Comparison of ENCODE assay signal across 19 cellular contexts in the genomic region with DNA sequence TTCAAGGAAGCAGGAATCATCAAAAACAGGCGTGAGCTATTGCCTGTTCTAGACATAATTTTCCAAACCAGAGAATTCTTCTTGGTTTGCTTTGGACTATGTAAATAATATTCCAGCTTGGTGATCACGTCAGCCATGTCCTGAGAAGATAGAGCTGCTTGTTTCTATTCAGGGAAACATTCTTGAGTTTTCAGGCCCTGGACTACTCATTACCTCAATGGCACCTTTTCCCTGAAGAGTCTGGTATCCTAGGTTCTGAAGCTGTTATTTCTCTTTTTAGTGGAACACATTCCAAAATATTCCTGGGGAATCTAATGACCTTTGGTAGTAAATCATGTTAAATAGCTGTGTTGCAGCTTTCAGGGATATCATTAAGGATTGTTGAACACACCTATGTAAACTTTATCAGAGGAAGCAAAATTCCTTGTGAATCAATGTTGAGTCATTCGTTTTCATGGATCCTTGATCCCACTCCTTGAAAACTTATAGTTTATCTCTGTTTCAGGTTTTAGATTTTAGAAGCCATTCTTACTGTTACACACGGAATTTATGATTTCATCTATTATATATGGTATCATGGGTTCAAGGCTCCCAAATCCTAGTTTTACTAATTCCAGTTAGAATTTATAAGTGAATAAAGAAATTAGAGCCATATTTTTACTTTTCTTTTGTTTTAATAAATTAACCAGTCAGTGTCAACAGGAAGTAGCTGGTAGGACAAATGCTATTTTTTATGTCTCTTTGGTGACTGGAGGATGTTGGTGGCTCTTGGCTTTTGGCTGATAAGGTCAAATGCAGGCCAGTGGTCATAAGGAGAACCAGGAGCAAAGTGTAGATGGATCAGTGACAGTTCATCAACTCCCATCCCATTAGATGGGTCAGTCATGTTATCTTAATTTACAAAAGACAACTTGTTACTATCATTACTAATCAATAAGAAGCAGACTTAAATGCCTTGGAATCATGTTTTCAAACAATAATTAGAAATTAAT.
A peak's percentile ranks its signal among the peaks of the same experiment; 100 is the strongest.
DNase-seq lines count a peak whose midpoint lies in the region; ATAC-seq, FAIRE-seq and TF ChIP-seq lines count a peak whose summit lies in the region.
"Had no signal": no experiment of that assay in that cellular context is flagged by ENCODE, and none has a peak within 500 bp of the region (broad histone marks: within the 10 kb centered on the region; RNA-seq: fewer than 3 reads in every experiment).

No MANE protein-coding gene starts in this region.

- no peak for TF ChIP-seq EP300 in K562 (IDR thresholded peaks at IDR 0.05; ENCODE audit: low read length)

- BruUV-seq in K562 (replicated peaks; lab: Mats Ljungman, UMichigan), result no TSS peak

- H3K9me1 ChIP-seq in K562 (ENCODE audit: control insufficient read depth, insufficient read depth, low read length), result no peaks in the 10 kb centered on the region

- no peak for TF ChIP-seq POLR2A in K562 (conservative IDR thresholded peaks at IDR 0.05)

- H3K27ac ChIP-seq in K562 (ENCODE audit: extremely low read depth, low read depth, low read length) (no peak overlapping the region), caudate nucleus (ENCODE audit: low read depth, low read length) (no peak overlapping the region)
- H3K27ac ChIP-seq: C4-2B, right atrium auricular region had no signal

- TF ChIP-seq CTCF in K562 (IDR thresholded peaks at IDR 0.05 in 2 of 3, conservative IDR thresholded peaks at IDR 0.05 in 1 of 3; ENCODE audit: insufficient read depth in 2 of 3, low read depth in 1 of 3, low read length in 3 of 3), result no peak
- TF ChIP-seq CTCF in mucosa of descending colon (IDR thresholded peaks at IDR 0.05), result no peak

- H3K9ac ChIP-seq in K562 (ENCODE audit: insufficient read depth in 1 of 2, low read depth in 2 of 2, low read length in 2 of 2), result no peak overlapping the region

- H3K36me3 ChIP-seq in K562 (ENCODE audit: control insufficient read depth, insufficient read depth, low read length) (no peaks in the 10 kb centered on the region), mucosa of descending colon (ENCODE audit: low read depth) (no peaks in the 10 kb centered on the region)
- H3K36me3 ChIP-seq: heart left ventricle, right atrium auricular region had no signal

- 52% methylated on average over 4 of the region's 4 CpGs for WGBS in K562 (ENCODE audit: insufficient coverage, low coverage, missing lambda C conversion rate)

- no peaks in the 10 kb centered on the region for H3K79me2 ChIP-seq in K562 (ENCODE audit: control insufficient read depth, insufficient read depth, low read length)

- H3K4me3 ChIP-seq in K562 (no peak overlapping the region), mucosa of descending colon (no peak overlapping the region)
- H3K4me3 ChIP-seq: heart left ventricle, right atrium auricular region had no signal

- no peak overlapping the region for H2AFZ ChIP-seq in K562 (ENCODE audit: low read depth, low read length)

- ATAC-seq in K562 (no peak), mucosa of descending colon (peak; percentile 35), HG02970 (IDR thresholded peaks at IDR 0.05; ENCODE audit: low FRiP score, unreplicated experiment) (no peak)
- ATAC-seq: heart left ventricle; left lobe of liver; naive thymus-derived CD4-positive, alpha-beta T cell; SK-N-SH treated with all-trans-retinoic acid at 6 μM for 48 hours; WTC11 had no signal

- in situ Hi-C loops in K562 (cut with MboI), result no loop called here

- H3K27me3 ChIP-seq in K562 (ENCODE audit: control insufficient read depth in 2 of 2, insufficient read depth in 2 of 2, low read length in 2 of 2), result no peaks in the 10 kb centered on the region
- H3K27me3 ChIP-seq: heart left ventricle, right atrium auricular region had no signal

- intact Hi-C loops in K562 (cut with micrococcal nuclease), result no loop called here
- intact Hi-C loops in mucosa of descending colon (cut with DNase I, micrococcal nuclease), result no loop called here

- H3K4me1 ChIP-seq in K562 (replicated peaks in 1 of 2; ENCODE audit: control insufficient read depth in 2 of 2, insufficient read depth in 2 of 2, low read length in 2 of 2), result peaks cover 0 to 3% of the 10 kb centered on the region in 2 experiments; a peak in 3 of 5 replicates
- H3K4me1 ChIP-seq in mucosa of descending colon (ENCODE audit: low read depth), result peaks cover 11% of the 10 kb centered on the region
- H3K4me1 ChIP-seq: right atrium auricular region had no signal

- POLR2A ChIA-PET in K562 (lab: Yijun Ruan, JAX), result interaction anchor here (0.7 kb wide), 1 partner anchor 491 kb away, joined by 3 read pairs; no protein-coding TSS in a partner anchor

- CTCF ChIA-PET in K562 (lab: Yijun Ruan, JAX; ENCODE audit: low intra/inter-chr PET ratio), result no interaction called here

- H4K20me1 ChIP-seq in K562 (replicated peaks; ENCODE audit: control insufficient read depth, insufficient read depth, low read length), result no peaks in the 10 kb centered on the region

- no peaks in the 10 kb centered on the region for H3K9me3 ChIP-seq in K562 (replicated peaks; ENCODE audit: control insufficient read depth, insufficient read depth, low read depth, low read length)
- no peaks in the 10 kb centered on the region for H3K9me3 ChIP-seq in mucosa of descending colon
- H3K9me3 ChIP-seq: heart left ventricle, right atrium auricular region had no signal

- DNase-seq in CMK (ENCODE audit: low read depth) (peak; percentile 77), MV-4-11 (lab: John Stamatoyannopoulos, UW) (peak; percentile 12), K562 (ENCODE audit: extremely low read depth in 1 of 4, low spot score in 3 of 4) (peak; percentile 9 to 38 (median 11)), mucosa of descending colon (no peak), caudate nucleus (lab: John Stamatoyannopoulos, UW) (no peak), NCI-H524 treated with DMSO at 0.1 percent for 48 hours (lab: John Stamatoyannopoulos, UW) (no peak)
- no peak for DNase-seq in stimulated activated CD4-positive, alpha-beta T cell treated with anti-CD3 and anti-CD28 coated beads, Interleukin-4, amount 100 ng/mL, for 1 hour
- DNase-seq: activated CD4-positive, alpha-beta T cell treated with anti-CD3 and anti-CD28 coated beads, Interleukin-2, amount 50 U/mL, for 4 hours; activated naive CD8-positive, alpha-beta T cell treated with anti-CD3 and anti-CD28 coated beads, Interleukin-2, amount 10 ng/mL, durations not matched to agents 7 days and 5 days; heart left ventricle; naive thymus-derived CD4-positive, alpha-beta T cell; NCI-H146; NCI-H510A treated with DMSO at 0.1 percent for 48 hours had no signal

- peak; percentile 15 for FAIRE-seq in K562 (lab: Jason Lieb, UNC)

- H3K4me2 ChIP-seq in K562 (ENCODE audit: insufficient read depth, low read length), result no peak overlapping the region

- no peak for TF ChIP-seq RAD21 in K562 (CRISPR knock-in tag; conservative IDR thresholded peaks at IDR 0.05 in 1 of 2, IDR thresholded peaks at IDR 0.05 in 1 of 2)

TF ChIP-seq in K562, 482 proteins besides CTCF, POLR2A, EP300 and RAD21:
- TF ChIP-seq GABPA (tag; conservative IDR thresholded peaks at IDR 0.05; ENCODE audit: low read depth), result 0 out of 2 replicates have a peak, but pooled peaks have one; percentile 16
- TF ChIP-seq MEIS2 (IDR thresholded peaks at IDR 0.05; ENCODE audit: partially characterized antibody), result peak; percentile 35
- no peak for TF ChIP-seq GATAD2B (IDR thresholded peaks at IDR 0.05; ENCODE audit: borderline replicate concordance)

Comparison
In these comparisons a context has a peak if more than half of its experiments do, and no peak if none do; other contexts are left out.
1. DNase-seq: peak in CMK (single experiment), MV-4-11 (single experiment) and K562 (4 of 4); none in mucosa of descending colon (0 of 3), caudate nucleus (0 of 61), stimulated activated CD4-positive, alpha-beta T cell treated with anti-CD3 and anti-CD28 coated beads, Interleukin-4, amount 100 ng/mL, for 1 hour (single experiment) and NCI-H524 treated with DMSO at 0.1 percent for 48 hours (single experiment).